1 cellular context compared by ENCODE assay signal in the genomic region with DNA sequence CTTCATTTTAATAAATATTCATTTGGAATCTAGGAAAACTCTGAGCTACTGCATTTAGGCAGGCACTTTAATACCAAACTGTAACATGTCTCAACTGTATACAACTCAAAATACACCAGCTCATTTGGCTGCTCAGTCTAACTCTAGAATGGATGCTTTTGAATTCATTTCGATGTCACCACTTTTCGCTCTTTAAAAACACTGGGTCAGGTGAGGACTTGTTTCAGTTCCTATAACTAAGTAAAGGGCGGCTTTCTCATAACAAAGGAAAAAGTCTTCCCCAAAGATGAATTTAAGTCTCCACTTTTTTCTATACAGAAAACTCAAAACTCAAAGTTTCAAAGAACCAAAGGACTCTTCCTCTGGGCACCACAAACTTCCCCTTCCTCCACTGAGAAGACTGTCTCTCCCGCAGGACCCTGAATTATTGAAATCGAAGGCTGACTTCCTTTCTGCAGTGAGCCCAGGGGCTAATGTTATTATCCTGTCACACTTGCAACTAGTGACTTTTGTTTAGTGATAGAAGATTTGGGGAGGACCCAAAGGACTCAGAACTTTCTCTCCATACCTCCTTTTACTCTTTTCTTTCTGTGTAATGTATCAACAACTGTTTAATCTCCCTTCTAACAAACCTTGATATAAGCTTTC.
TF ChIP-seq lines count a peak whose summit lies in the region.

No MANE protein-coding gene starts in this region.

TF ChIP-seq in HepG2, 621 proteins besides CTCF, POLR2A, EP300 and RAD21:
- TF ChIP-seq ZNF441 (CRISPR knock-in tag; IDR thresholded peaks at IDR 0.05; ENCODE audit: borderline replicate concordance) (no peak), JARID2 (CRISPR knock-in tag; IDR thresholded peaks at IDR 0.05; ENCODE audit: insufficient replicate concordance) (no peak), MAFK (conservative IDR thresholded peaks at IDR 0.05 in 1 of 2, IDR thresholded peaks at IDR 0.05 in 1 of 2; ENCODE audit: low read length in 2 of 2) (no peak), REXO4 (CRISPR knock-in tag; IDR thresholded peaks at IDR 0.05; ENCODE audit: borderline replicate concordance) (no peak), EEA1 (CRISPR knock-in tag; IDR thresholded peaks at IDR 0.05; ENCODE audit: borderline replicate concordance) (no peak), RCOR2 (CRISPR knock-in tag; IDR thresholded peaks at IDR 0.05) (no peak), RXRA (CRISPR knock-in tag; IDR thresholded peaks at IDR 0.05) (no peak)
- TF ChIP-seq, protein P1, sequence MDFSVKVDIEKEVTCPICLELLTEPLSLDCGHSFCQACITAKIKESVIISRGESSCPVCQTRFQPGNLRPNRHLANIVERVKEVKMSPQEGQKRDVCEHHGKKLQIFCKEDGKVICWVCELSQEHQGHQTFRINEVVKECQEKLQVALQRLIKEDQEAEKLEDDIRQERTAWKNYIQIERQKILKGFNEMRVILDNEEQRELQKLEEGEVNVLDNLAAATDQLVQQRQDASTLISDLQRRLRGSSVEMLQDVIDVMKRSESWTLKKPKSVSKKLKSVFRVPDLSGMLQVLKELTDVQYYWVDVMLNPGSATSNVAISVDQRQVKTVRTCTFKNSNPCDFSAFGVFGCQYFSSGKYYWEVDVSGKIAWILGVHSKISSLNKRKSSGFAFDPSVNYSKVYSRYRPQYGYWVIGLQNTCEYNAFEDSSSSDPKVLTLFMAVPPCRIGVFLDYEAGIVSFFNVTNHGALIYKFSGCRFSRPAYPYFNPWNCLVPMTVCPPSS (IDR thresholded peaks at IDR 0.05), result no peak
- TF ChIP-seq, protein P2, sequence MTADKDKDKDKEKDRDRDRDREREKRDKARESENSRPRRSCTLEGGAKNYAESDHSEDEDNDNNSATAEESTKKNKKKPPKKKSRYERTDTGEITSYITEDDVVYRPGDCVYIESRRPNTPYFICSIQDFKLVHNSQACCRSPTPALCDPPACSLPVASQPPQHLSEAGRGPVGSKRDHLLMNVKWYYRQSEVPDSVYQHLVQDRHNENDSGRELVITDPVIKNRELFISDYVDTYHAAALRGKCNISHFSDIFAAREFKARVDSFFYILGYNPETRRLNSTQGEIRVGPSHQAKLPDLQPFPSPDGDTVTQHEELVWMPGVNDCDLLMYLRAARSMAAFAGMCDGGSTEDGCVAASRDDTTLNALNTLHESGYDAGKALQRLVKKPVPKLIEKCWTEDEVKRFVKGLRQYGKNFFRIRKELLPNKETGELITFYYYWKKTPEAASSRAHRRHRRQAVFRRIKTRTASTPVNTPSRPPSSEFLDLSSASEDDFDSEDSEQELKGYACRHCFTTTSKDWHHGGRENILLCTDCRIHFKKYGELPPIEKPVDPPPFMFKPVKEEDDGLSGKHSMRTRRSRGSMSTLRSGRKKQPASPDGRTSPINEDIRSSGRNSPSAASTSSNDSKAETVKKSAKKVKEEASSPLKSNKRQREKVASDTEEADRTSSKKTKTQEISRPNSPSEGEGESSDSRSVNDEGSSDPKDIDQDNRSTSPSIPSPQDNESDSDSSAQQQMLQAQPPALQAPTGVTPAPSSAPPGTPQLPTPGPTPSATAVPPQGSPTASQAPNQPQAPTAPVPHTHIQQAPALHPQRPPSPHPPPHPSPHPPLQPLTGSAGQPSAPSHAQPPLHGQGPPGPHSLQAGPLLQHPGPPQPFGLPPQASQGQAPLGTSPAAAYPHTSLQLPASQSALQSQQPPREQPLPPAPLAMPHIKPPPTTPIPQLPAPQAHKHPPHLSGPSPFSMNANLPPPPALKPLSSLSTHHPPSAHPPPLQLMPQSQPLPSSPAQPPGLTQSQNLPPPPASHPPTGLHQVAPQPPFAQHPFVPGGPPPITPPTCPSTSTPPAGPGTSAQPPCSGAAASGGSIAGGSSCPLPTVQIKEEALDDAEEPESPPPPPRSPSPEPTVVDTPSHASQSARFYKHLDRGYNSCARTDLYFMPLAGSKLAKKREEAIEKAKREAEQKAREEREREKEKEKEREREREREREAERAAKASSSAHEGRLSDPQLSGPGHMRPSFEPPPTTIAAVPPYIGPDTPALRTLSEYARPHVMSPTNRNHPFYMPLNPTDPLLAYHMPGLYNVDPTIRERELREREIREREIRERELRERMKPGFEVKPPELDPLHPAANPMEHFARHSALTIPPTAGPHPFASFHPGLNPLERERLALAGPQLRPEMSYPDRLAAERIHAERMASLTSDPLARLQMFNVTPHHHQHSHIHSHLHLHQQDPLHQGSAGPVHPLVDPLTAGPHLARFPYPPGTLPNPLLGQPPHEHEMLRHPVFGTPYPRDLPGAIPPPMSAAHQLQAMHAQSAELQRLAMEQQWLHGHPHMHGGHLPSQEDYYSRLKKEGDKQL (CRISPR knock-in tag; IDR thresholded peaks at IDR 0.05; ENCODE audit: low read depth), result no peak
- TF ChIP-seq, protein P3, sequence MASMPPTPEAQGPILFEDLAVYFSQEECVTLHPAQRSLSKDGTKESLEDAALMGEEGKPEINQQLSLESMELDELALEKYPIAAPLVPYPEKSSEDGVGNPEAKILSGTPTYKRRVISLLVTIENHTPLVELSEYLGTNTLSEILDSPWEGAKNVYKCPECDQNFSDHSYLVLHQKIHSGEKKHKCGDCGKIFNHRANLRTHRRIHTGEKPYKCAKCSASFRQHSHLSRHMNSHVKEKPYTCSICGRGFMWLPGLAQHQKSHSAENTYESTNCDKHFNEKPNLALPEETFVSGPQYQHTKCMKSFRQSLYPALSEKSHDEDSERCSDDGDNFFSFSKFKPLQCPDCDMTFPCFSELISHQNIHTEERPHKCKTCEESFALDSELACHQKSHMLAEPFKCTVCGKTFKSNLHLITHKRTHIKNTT (CRISPR knock-in tag; IDR thresholded peaks at IDR 0.05), result no peak
